ENCODE assay signal across 17 cellular contexts in the genomic region with DNA sequence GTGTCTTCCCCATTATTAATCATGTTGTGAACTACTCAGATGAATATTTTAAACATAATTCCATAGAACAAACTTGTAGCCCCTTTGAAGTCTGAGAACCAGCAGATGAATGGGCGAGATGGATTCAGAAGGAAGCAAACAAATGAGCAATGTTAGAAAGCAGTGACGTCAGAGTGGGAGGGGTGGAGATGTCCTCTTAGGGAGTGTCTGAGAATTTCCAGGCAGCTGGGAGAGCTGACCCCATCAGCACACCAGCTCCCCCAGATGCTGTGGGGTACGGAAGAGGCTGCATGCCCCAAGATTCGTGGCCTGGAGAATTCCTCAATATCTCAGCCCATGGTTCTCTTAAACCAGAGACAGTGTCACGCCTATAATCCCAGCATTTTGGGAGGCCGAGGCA.
DNase-seq lines count a peak whose midpoint lies in the region; ATAC-seq, FAIRE-seq and TF ChIP-seq lines count a peak whose summit lies in the region.
"Had no signal": no experiment of that assay in that cellular context is flagged by ENCODE, and none has a peak within 500 bp of the region (broad histone marks: within the 10 kb centered on the region; RNA-seq: fewer than 3 reads in every experiment).

No MANE protein-coding gene starts in this region.

- H3K27me3 ChIP-seq in bronchial epithelial cell (ENCODE audit: control insufficient read depth, insufficient read depth, low read length) (no peaks in the 10 kb centered on the region), esophagus squamous epithelium (no peaks in the 10 kb centered on the region)
- H3K27me3 ChIP-seq: gastrocnemius medialis, ovary had no signal

- peak in 1 of 2 experiments; percentile 34; a peak in 3 of 6 replicates for ATAC-seq in A549
- no peak for ATAC-seq in HG02763 (IDR thresholded peaks at IDR 0.05; ENCODE audit: unreplicated experiment)
- ATAC-seq: CD8-positive, alpha-beta T cell; effector memory CD8-positive, alpha-beta T cell; gastrocnemius medialis had no signal

- peaks cover 0 to 44% of the 10 kb centered on the region in 2 experiments; a peak in 2 of 3 replicates for H3K36me3 ChIP-seq in HEK293 (ENCODE audit: control insufficient read depth in 2 of 2, insufficient read depth in 1 of 2, low read length in 2 of 2)
- H3K36me3 ChIP-seq in bronchial epithelial cell (ENCODE audit: control insufficient read depth, insufficient read depth, low read length), result peaks cover 5% of the 10 kb centered on the region
- H3K36me3 ChIP-seq in esophagus squamous epithelium, result peaks cover 4 to 93% (median 12%) of the 10 kb centered on the region in 3 donors
- H3K36me3 ChIP-seq: ovary had no signal

- peak; percentile 83 for FAIRE-seq in A549 (lab: Jason Lieb, UNC)
- no peak for FAIRE-seq in bronchial epithelial cell (lab: Jason Lieb, UNC)

- intact Hi-C loops in esophagus squamous epithelium (cut with DNase I), result no loop called here

- H3K4me1 ChIP-seq in A549 (no peaks in the 10 kb centered on the region), HEK293 (ENCODE audit: control insufficient read depth, insufficient read depth, low read length) (no peaks in the 10 kb centered on the region), esophagus squamous epithelium (no peaks in the 10 kb centered on the region)
- H3K4me1 ChIP-seq: gastrocnemius medialis had no signal

- H3K9me3 ChIP-seq in A549, result peaks cover 3% of the 10 kb centered on the region; the same call in 1 of the 3 replicates
- no peaks in the 10 kb centered on the region for H3K9me3 ChIP-seq in HEK293 (ENCODE audit: control insufficient read depth, insufficient read depth, low read depth, low read length)
- no peaks in the 10 kb centered on the region for H3K9me3 ChIP-seq in esophagus squamous epithelium
- H3K9me3 ChIP-seq: gastrocnemius medialis, ovary had no signal

- H3K4me3 ChIP-seq in A549, result no peak overlapping the region
- H3K4me3 ChIP-seq in HEK293 (ENCODE audit: low read depth, low read length), result no peak overlapping the region
- no peak overlapping the region for H3K4me3 ChIP-seq in bronchial epithelial cell (ENCODE audit: low read depth, low read length)
- H3K4me3 ChIP-seq in esophagus squamous epithelium, result no peak overlapping the region
- H3K4me3 ChIP-seq: gastrocnemius medialis, ovary had no signal

- CTCF ChIA-PET in A549 (lab: Yijun Ruan, JAX) (interaction anchor here (0.6 to 3.3 kb wide), 3 partner anchors 21 to 253 kb away, joined by 3 to 11 read pairs (median 5); no protein-coding TSS in a partner anchor), HEK293 (lab: Yijun Ruan, JAX) (interaction anchor here (1.0 kb wide), 1 partner anchor 13 kb away, joined by 3 read pairs; no protein-coding TSS in a partner anchor)

- TF ChIP-seq EP300 in A549 (IDR thresholded peaks at IDR 0.05), result no peak

- TF ChIP-seq CTCF in A549 (IDR thresholded peaks at IDR 0.05) (no peak), HEK293 (tag by site-specific recombination; IDR thresholded peaks at IDR 0.05) (no peak), bronchial epithelial cell (IDR thresholded peaks at IDR 0.05; ENCODE audit: insufficient read depth, low read length, severe bottlenecking) (no peak), esophagus squamous epithelium (IDR thresholded peaks at IDR 0.05) (no peak)

- TF ChIP-seq POLR2A in A549 (IDR thresholded peaks at IDR 0.05; ENCODE audit: low read length) (no peak), esophagus squamous epithelium (IDR thresholded peaks at IDR 0.05) (no peak)

- POLR2A ChIA-PET in A549 (lab: Yijun Ruan, JAX), result no interaction called here
- POLR2A ChIA-PET in HEK293 (lab: Yijun Ruan, JAX), result no interaction called here

- DNase-seq in A549 (ENCODE audit: low read depth in 1 of 2, low spot score in 1 of 2), result peak in 1 of 2 experiments; percentile 59
- DNase-seq in bronchial epithelial cell (ENCODE audit: low read depth), result peak; percentile 56
- DNase-seq in iPS-NIHi11 (ENCODE audit: low spot score), result peak; percentile 49
- no peak for DNase-seq in EL
- no peak for DNase-seq in esophagus squamous epithelium (lab: John Stamatoyannopoulos, UW)
- DNase-seq in NCI-H1436 treated with DMSO at 0.1 percent for 48 hours (lab: John Stamatoyannopoulos, UW), result no peak
- DNase-seq: activated CD4-positive, CD25-positive, alpha-beta regulatory T cell; CD8-positive, alpha-beta T cell; DND-41; effector memory CD8-positive, alpha-beta T cell; gastrocnemius medialis; KG1; ovary; T-helper 1 cell had no signal

- H3K4me2 ChIP-seq in A549, result no peak overlapping the region

- H3K27ac ChIP-seq in A549 (no peak overlapping the region), HEK293 (ENCODE audit: extremely low read depth, low read depth, low read length) (no peak overlapping the region), esophagus squamous epithelium (no peak overlapping the region)
- H3K27ac ChIP-seq: gastrocnemius medialis, HL-60, ovary had no signal

- no peak for TF ChIP-seq RAD21 in A549 (conservative IDR thresholded peaks at IDR 0.05 in 1 of 2, IDR thresholded peaks at IDR 0.05 in 1 of 2)

- 78% methylated on average over 6 of the region's 6 CpGs for WGBS in A549 (ENCODE audit: missing lambda C conversion rate)
- 66 to 79% methylated on average over 6 of the region's 6 CpGs for WGBS in esophagus squamous epithelium, 2 donors

TF ChIP-seq in A549, 52 proteins besides CTCF, POLR2A, EP300 and RAD21 (continues in another document):
- no peak for TF ChIP-seq KDM1A (IDR thresholded peaks at IDR 0.05; ENCODE audit: low read depth)
- no peak for TF ChIP-seq ZC3H11A (IDR thresholded peaks at IDR 0.05)
- TF ChIP-seq, protein P1, sequence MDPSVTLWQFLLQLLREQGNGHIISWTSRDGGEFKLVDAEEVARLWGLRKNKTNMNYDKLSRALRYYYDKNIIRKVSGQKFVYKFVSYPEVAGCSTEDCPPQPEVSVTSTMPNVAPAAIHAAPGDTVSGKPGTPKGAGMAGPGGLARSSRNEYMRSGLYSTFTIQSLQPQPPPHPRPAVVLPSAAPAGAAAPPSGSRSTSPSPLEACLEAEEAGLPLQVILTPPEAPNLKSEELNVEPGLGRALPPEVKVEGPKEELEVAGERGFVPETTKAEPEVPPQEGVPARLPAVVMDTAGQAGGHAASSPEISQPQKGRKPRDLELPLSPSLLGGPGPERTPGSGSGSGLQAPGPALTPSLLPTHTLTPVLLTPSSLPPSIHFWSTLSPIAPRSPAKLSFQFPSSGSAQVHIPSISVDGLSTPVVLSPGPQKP (IDR thresholded peaks at IDR 0.05; ENCODE audit: low read depth, low read length), result no peak
- TF ChIP-seq CHD2 (IDR thresholded peaks at IDR 0.05; ENCODE audit: low read length, partially characterized antibody), result no peak
- no peak for TF ChIP-seq PHF8 (IDR thresholded peaks at IDR 0.05; ENCODE audit: borderline replicate concordance, low read depth)
- no peak for TF ChIP-seq EHMT2 (IDR thresholded peaks at IDR 0.05; ENCODE audit: low read depth)
- TF ChIP-seq RCOR1 (IDR thresholded peaks at IDR 0.05; ENCODE audit: low read depth, low read length), result no peak
- no peak for TF ChIP-seq MAZ (IDR thresholded peaks at IDR 0.05; ENCODE audit: borderline replicate concordance, low read depth, low read length)

TF ChIP-seq in HEK293, 187 proteins besides CTCF, POLR2A, EP300 and RAD21 (continues in another document):
- no peak for TF ChIP-seq ZNF501 (tag by site-specific recombination; IDR thresholded peaks at IDR 0.05)
- peak; percentile 70 for TF ChIP-seq FEZF1 (tag by site-specific recombination; IDR thresholded peaks at IDR 0.05)
- TF ChIP-seq AEBP2 (tag by site-specific recombination; IDR thresholded peaks at IDR 0.05; ENCODE audit: borderline replicate concordance), result no peak
- TF ChIP-seq KLF16 (tag by site-specific recombination; IDR thresholded peaks at IDR 0.05), result no peak
- no peak for TF ChIP-seq ZNF510 (tag by site-specific recombination; IDR thresholded peaks at IDR 0.05; ENCODE audit: insufficient replicate concordance)
- TF ChIP-seq, protein P2, sequence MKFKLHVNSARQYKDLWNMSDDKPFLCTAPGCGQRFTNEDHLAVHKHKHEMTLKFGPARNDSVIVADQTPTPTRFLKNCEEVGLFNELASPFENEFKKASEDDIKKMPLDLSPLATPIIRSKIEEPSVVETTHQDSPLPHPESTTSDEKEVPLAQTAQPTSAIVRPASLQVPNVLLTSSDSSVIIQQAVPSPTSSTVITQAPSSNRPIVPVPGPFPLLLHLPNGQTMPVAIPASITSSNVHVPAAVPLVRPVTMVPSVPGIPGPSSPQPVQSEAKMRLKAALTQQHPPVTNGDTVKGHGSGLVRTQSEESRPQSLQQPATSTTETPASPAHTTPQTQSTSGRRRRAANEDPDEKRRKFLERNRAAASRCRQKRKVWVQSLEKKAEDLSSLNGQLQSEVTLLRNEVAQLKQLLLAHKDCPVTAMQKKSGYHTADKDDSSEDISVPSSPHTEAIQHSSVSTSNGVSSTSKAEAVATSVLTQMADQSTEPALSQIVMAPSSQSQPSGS (tag by site-specific recombination; IDR thresholded peaks at IDR 0.05; ENCODE audit: low read depth), result peak; percentile 91
- peak; percentile 96 for TF ChIP-seq ZBTB48 (tag by site-specific recombination; IDR thresholded peaks at IDR 0.05)

Comparison
In these comparisons a context has a peak if more than half of its experiments do, and no peak if none do; other contexts are left out.
1. DNase-seq: peak in bronchial epithelial cell (single experiment) and iPS-NIHi11 (single experiment); none in EL (single experiment), esophagus squamous epithelium (single experiment) and NCI-H1436 treated with DMSO at 0.1 percent for 48 hours (single experiment).